In genomic region chr6:118796548-118796947, GRCh38 we compare ENCODE assay signal across 2 cellular contexts.
TF ChIP-seq lines count a peak whose summit lies in the region.
"Not testable (repeated sequence)": the region's sequence is repeated elsewhere in the genome, so short reads cannot be mapped to it uniquely, and the experiment has no call there.

No MANE protein-coding gene starts in this region.

TF ChIP-seq in WTC11, 78 proteins besides CTCF, POLR2A, EP300 and RAD21 (continued from another document):
- TF ChIP-seq FOXP4 (CRISPR knock-in tag; IDR thresholded peaks at IDR 0.05) (0 out of 2 replicates have a peak, but pooled peaks have one; percentile 40), FOXK1 (CRISPR knock-in tag; IDR thresholded peaks at IDR 0.05) (peak; percentile 79)

TF ChIP-seq in HepG2, 621 proteins besides CTCF, POLR2A, EP300 and RAD21 (continued from another document and continues in another):
- 0 out of 2 replicates have a peak, but pooled peaks have one; percentile 22 for TF ChIP-seq AHDC1 (CRISPR knock-in tag; IDR thresholded peaks at IDR 0.05; ENCODE audit: borderline replicate concordance)
- peak; percentile 91 for TF ChIP-seq ZMYM4 (CRISPR knock-in tag; IDR thresholded peaks at IDR 0.05)
- peak; percentile 49; the same call in 1 of the 2 replicates for TF ChIP-seq IRF9 (CRISPR knock-in tag; IDR thresholded peaks at IDR 0.05; ENCODE audit: borderline replicate concordance)
- TF ChIP-seq IKZF5 (CRISPR knock-in tag; IDR thresholded peaks at IDR 0.05): 0 out of 2 replicates have a peak, but pooled peaks have one; percentile 32
- TF ChIP-seq FOXA3 (CRISPR knock-in tag; IDR thresholded peaks at IDR 0.05): peak; percentile 91
- TF ChIP-seq MTA1 (CRISPR knock-in tag; IDR thresholded peaks at IDR 0.05; ENCODE audit: borderline replicate concordance): peak; percentile 80; the same call in 1 of the 2 replicates
- TF ChIP-seq KAT8 (CRISPR knock-in tag; IDR thresholded peaks at IDR 0.05): peak; percentile 62; the same call in 1 of the 2 replicates
- peak; percentile 57 for TF ChIP-seq PAXIP1 (CRISPR knock-in tag; conservative IDR thresholded peaks at IDR 0.05)
- peak in 1 of 2 experiments; percentile 64; a peak in 1 of 4 replicates for TF ChIP-seq KLF16 (CRISPR knock-in tag; IDR thresholded peaks at IDR 0.05)
- 0 out of 2 replicates have a peak, but pooled peaks have one; percentile 15 for TF ChIP-seq PATZ1 (CRISPR knock-in tag; IDR thresholded peaks at IDR 0.05)
- peak; percentile 61; the same call in 1 of the 2 replicates for TF ChIP-seq ZNF614 (CRISPR knock-in tag; IDR thresholded peaks at IDR 0.05; ENCODE audit: borderline replicate concordance)
- peak; percentile 48; the same call in 1 of the 2 replicates for TF ChIP-seq NFKB2 (CRISPR knock-in tag; IDR thresholded peaks at IDR 0.05; ENCODE audit: borderline replicate concordance)
- TF ChIP-seq TBX2 (CRISPR knock-in tag; IDR thresholded peaks at IDR 0.05; ENCODE audit: borderline replicate concordance): 0 out of 2 replicates have a peak, but pooled peaks have one; percentile 40
- TF ChIP-seq SOX5 (CRISPR knock-in tag; IDR thresholded peaks at IDR 0.05; ENCODE audit: borderline replicate concordance): peak; percentile 46; the same call in 1 of the 2 replicates
- 0 out of 2 replicates have a peak, but pooled peaks have one; percentile 48 for TF ChIP-seq ZNF644 (CRISPR knock-in tag; IDR thresholded peaks at IDR 0.05; ENCODE audit: low read depth)
- TF ChIP-seq HMGXB4 (CRISPR knock-in tag; IDR thresholded peaks at IDR 0.05; ENCODE audit: borderline replicate concordance in 1 of 2, low read depth in 1 of 2): peak; percentile 30 to 36; a peak in 2 of 4 replicates
- TF ChIP-seq KDM6A (CRISPR knock-in tag; IDR thresholded peaks at IDR 0.05; ENCODE audit: low read depth): 0 out of 2 replicates have a peak, but pooled peaks have one; percentile 34
- TF ChIP-seq ZNF772 (CRISPR knock-in tag; IDR thresholded peaks at IDR 0.05): peak; percentile 64
- not testable (repeated sequence) for TF ChIP-seq SOX6, FOXA1 (IDR thresholded peaks at IDR 0.05)
- TF ChIP-seq SOX6 (CRISPR knock-in tag; IDR thresholded peaks at IDR 0.05): peak; percentile 59
- peak; percentile 99 for TF ChIP-seq ZNF281 (CRISPR knock-in tag; IDR thresholded peaks at IDR 0.05; ENCODE audit: borderline replicate concordance)
- peak; percentile 86 for TF ChIP-seq SALL1 (CRISPR knock-in tag; IDR thresholded peaks at IDR 0.05)
- TF ChIP-seq CEBPG (CRISPR knock-in tag; IDR thresholded peaks at IDR 0.05): 0 out of 2 replicates have a peak, but pooled peaks have one; percentile 23
- peak; percentile 18; the same call in 1 of the 2 replicates for TF ChIP-seq NRL (CRISPR knock-in tag; IDR thresholded peaks at IDR 0.05; ENCODE audit: borderline replicate concordance)
- TF ChIP-seq ZNF232 (CRISPR knock-in tag; IDR thresholded peaks at IDR 0.05; ENCODE audit: borderline replicate concordance): 0 out of 2 replicates have a peak, but pooled peaks have one; percentile 23
- TF ChIP-seq TCF7 (IDR thresholded peaks at IDR 0.05; ENCODE audit: low read depth): peak; percentile 33; the same call in 1 of the 2 replicates
- TF ChIP-seq ARNT2 (CRISPR knock-in tag; IDR thresholded peaks at IDR 0.05; ENCODE audit: low read depth): 0 out of 2 replicates have a peak, but pooled peaks have one; percentile 33
- peak; percentile 96 for TF ChIP-seq SP5 (CRISPR knock-in tag; IDR thresholded peaks at IDR 0.05; ENCODE audit: borderline replicate concordance, low read depth)
- TF ChIP-seq FOXA1 (CRISPR knock-in tag; IDR thresholded peaks at IDR 0.05): peak; percentile 96
- peak; percentile 65; the same call in 1 of the 2 replicates for TF ChIP-seq ZNF710 (CRISPR knock-in tag; IDR thresholded peaks at IDR 0.05; ENCODE audit: borderline replicate concordance)
- TF ChIP-seq GATAD1 (CRISPR knock-in tag; IDR thresholded peaks at IDR 0.05): 0 out of 2 replicates have a peak, but pooled peaks have one; percentile 37
- 0 out of 2 replicates have a peak, but pooled peaks have one; percentile 31 for TF ChIP-seq PHF21A (CRISPR knock-in tag; IDR thresholded peaks at IDR 0.05)
- TF ChIP-seq MED1 (CRISPR knock-in tag; IDR thresholded peaks at IDR 0.05): 0 out of 2 replicates have a peak, but pooled peaks have one; percentile 25
- TF ChIP-seq RFXANK (CRISPR knock-in tag; IDR thresholded peaks at IDR 0.05): 0 out of 2 replicates have a peak, but pooled peaks have one; percentile 30
